In genomic region chr19:1591421-1592022, GRCh38 we compare ENCODE assay signal across 8 cellular contexts. TPM values are rescaled to one million over a fixed set of nuclear protein-coding genes. Genes with fewer than 3 reads are reported as not detected.
DNase-seq lines count a peak whose midpoint lies in the region; ATAC-seq and TF ChIP-seq lines count a peak whose summit lies in the region.

No MANE protein-coding gene starts in this region.

- DNase-seq in NCI-H345 (lab: John Stamatoyannopoulos, UW) (peak; percentile 27), NCI-H345 treated with DMSO at 0.1 percent for 48 hours (lab: John Stamatoyannopoulos, UW; ENCODE audit: unreplicated experiment) (no peak), NCI-H2171 treated with DMSO at 0.1 percent for 48 hours (lab: John Stamatoyannopoulos, UW) (peak; percentile 77), cardiac fibroblast (ENCODE audit: low read depth in 2 of 2) (peak; percentile 13)
- no peak for DNase-seq in stimulated activated naive CD4-positive, alpha-beta T cell treated with Interleukin-2 at 50 U/mL for 16 hours (lab: John Stamatoyannopoulos, UW)

- peak overlapping the region; percentile 99 for H3K27ac ChIP-seq in mesodermal cell (ENCODE audit: low read depth, low read length, severe bottlenecking)

- H3K4me3 ChIP-seq in cardiac fibroblast (replicated peaks in 1 of 2; ENCODE audit: low read depth in 2 of 2, low read length in 2 of 2) (peak overlapping the region; percentile 83 to 97), mesodermal cell (ENCODE audit: extremely low read depth, insufficient read depth, low read length, poor library complexity, severe bottlenecking) (peak overlapping the region; percentile 78)

- H3K36me3 ChIP-seq in mesodermal cell (ENCODE audit: control insufficient read depth, insufficient read depth, low read length), result peaks cover 18% of the 10 kb centered on the region

- ATAC-seq in HG02970 (IDR thresholded peaks at IDR 0.05; ENCODE audit: low FRiP score, unreplicated experiment) (no peak), GM21529 (IDR thresholded peaks at IDR 0.05; ENCODE audit: unreplicated experiment) (no peak)

- peaks cover 6% of the 10 kb centered on the region for H3K4me1 ChIP-seq in mesodermal cell (ENCODE audit: control insufficient read depth, insufficient read depth, low read length, poor library complexity, severe bottlenecking)

- no peak for TF ChIP-seq CTCF in cardiac fibroblast (IDR thresholded peaks at IDR 0.05; ENCODE audit: low read depth, low read length)

- no peaks in the 10 kb centered on the region for H3K9me3 ChIP-seq in mesodermal cell (ENCODE audit: control insufficient read depth, low read length)

- 1 to 4% methylated on average over 15 to 24 of the region's 31 CpGs for WGBS in mesodermal cell (ENCODE audit: insufficient coverage in 2 of 2), 2 experiments

RNA-seq across cellular contexts. Expression of gene MBD3, which starts 1.1 kb away (rescaled TPM):
- 44.5 TPM for polyA plus RNA-seq in mesodermal cell (2013, experiment 1 of 2)
- 38.1 TPM for polyA plus RNA-seq in mesodermal cell (2013, experiment 2 of 2)

RNA-seq across cellular contexts. Expression of gene UQCR11, which starts 13.7 kb away (rescaled TPM):
- polyA plus RNA-seq in mesodermal cell (2013, experiment 1 of 2), result 229 TPM
- polyA plus RNA-seq in mesodermal cell (2013, experiment 2 of 2), result 200 TPM

RNA-seq across cellular contexts. Expression of gene MEX3D, which starts 23.4 kb away (rescaled TPM):
- polyA plus RNA-seq in mesodermal cell (2013, experiment 1 of 2), result 38.1 TPM
- 32.4 TPM for polyA plus RNA-seq in mesodermal cell (2013, experiment 2 of 2)

Comparison
In these comparisons a context has a peak if more than half of its experiments do, and no peak if none do; other contexts are left out.
1. DNase-seq: peak in NCI-H345 (single experiment), NCI-H2171 treated with DMSO at 0.1 percent for 48 hours (single experiment) and cardiac fibroblast (2 of 2); none in NCI-H345 treated with DMSO at 0.1 percent for 48 hours (single experiment) and stimulated activated naive CD4-positive, alpha-beta T cell treated with Interleukin-2 at 50 U/mL for 16 hours (single experiment).